In genomic region chr3:161222662-161223061, GRCh38 we compare ENCODE assay signal across 8 cellular contexts. TPM values are rescaled to one million over a fixed set of nuclear protein-coding genes. Genes with fewer than 3 reads are reported as not detected.
DNase-seq lines count a peak whose midpoint lies in the region; ATAC-seq, FAIRE-seq and TF ChIP-seq lines count a peak whose summit lies in the region.

No MANE protein-coding gene starts in this region.

- no peaks in the 10 kb centered on the region for H3K27me3 Mint-ChIP-seq in mesothelial cell of epicardium (ENCODE audit: low read depth)

- H4K20me1 ChIP-seq in K562 (replicated peaks; ENCODE audit: control insufficient read depth, insufficient read depth, low read length), result peaks cover 4% of the 10 kb centered on the region; the same call in 1 of the 2 replicates

- H3K4me3 Mint-ChIP-seq in mesothelial cell of epicardium, result peak overlapping the region; percentile 84

- H3K36me3 Mint-ChIP-seq in mesothelial cell of epicardium, result peaks cover 12% of the 10 kb centered on the region

- no peaks in the 10 kb centered on the region for H3K27me3 ChIP-seq in AG04450 (ENCODE audit: control insufficient read depth, insufficient read depth, low read length)
- no peaks in the 10 kb centered on the region for H3K27me3 ChIP-seq in K562 (ENCODE audit: control insufficient read depth in 2 of 2, insufficient read depth in 2 of 2, low read length in 2 of 2)

- H3K9me1 ChIP-seq in K562 (ENCODE audit: control insufficient read depth, insufficient read depth, low read length), result no peaks in the 10 kb centered on the region

- intact Hi-C loops in K562 (cut with micrococcal nuclease), result loop anchor here (5.0 kb wide), 1 partner anchor 775 kb away; the partner anchor contains the start of gene TRIM59

- peak overlapping the region; percentile 77 for H3K4me2 ChIP-seq in K562 (ENCODE audit: insufficient read depth, low read length)

- TF ChIP-seq POLR2A in K562 (conservative IDR thresholded peaks at IDR 0.05), result no peak

- ATAC-seq in K562 (peak; percentile 48), HG03280 (IDR thresholded peaks at IDR 0.05; ENCODE audit: unreplicated experiment) (no peak), GM19395 (IDR thresholded peaks at IDR 0.05; ENCODE audit: unreplicated experiment) (no peak)

- H3K4me3 ChIP-seq in AG04450 (ENCODE audit: low read depth, low read length) (peak overlapping the region; percentile 89), HEK293 (ENCODE audit: low read depth, low read length) (peak overlapping the region; percentile 97), K562 (peak overlapping the region; percentile 85)

- CTCF ChIA-PET in AG04450 (lab: Charles Lee), result interaction anchor here (0.6 to 1.4 kb wide), 6 partner anchors 17 to 186 kb away, joined by 3 to 12 read pairs (median 4); no protein-coding TSS in a partner anchor
- CTCF ChIA-PET in HEK293 (lab: Yijun Ruan, JAX), result interaction anchor here (0.6 to 0.9 kb wide), 2 partner anchors 16 to 243 kb away, joined by 3 read pairs; no protein-coding TSS in a partner anchor
- CTCF ChIA-PET in K562 (lab: Yijun Ruan, JAX; ENCODE audit: low intra/inter-chr PET ratio), result no interaction called here

- peaks cover 26% of the 10 kb centered on the region for H3K4me1 Mint-ChIP-seq in mesothelial cell of epicardium

- no peak overlapping the region for H2AFZ ChIP-seq in K562 (ENCODE audit: low read depth, low read length)

- H3K9me3 ChIP-seq in AG04450 (ENCODE audit: control insufficient read depth, insufficient read depth, low read length) (no peaks in the 10 kb centered on the region), HEK293 (ENCODE audit: control insufficient read depth, insufficient read depth, low read depth, low read length) (no peaks in the 10 kb centered on the region), K562 (replicated peaks; ENCODE audit: control insufficient read depth, insufficient read depth, low read depth, low read length) (no peaks in the 10 kb centered on the region)

- H3K79me2 ChIP-seq in K562 (ENCODE audit: control insufficient read depth, insufficient read depth, low read length), result peaks cover 64% of the 10 kb centered on the region

- no TSS peak for BruUV-seq in K562 (replicated peaks; lab: Mats Ljungman, UMichigan)

- H3K4me1 ChIP-seq in HEK293 (ENCODE audit: control insufficient read depth, insufficient read depth, low read length) (no peaks in the 10 kb centered on the region), K562 (replicated peaks in 1 of 2; ENCODE audit: control insufficient read depth in 2 of 2, insufficient read depth in 2 of 2, low read length in 2 of 2) (no peaks in the 10 kb centered on the region; a peak in 3 of 5 replicates)

- POLR2A ChIA-PET in AG04450 (lab: Yijun Ruan, JAX), result interaction anchor here (0.6 kb wide), 1 partner anchor 818 kb away, joined by 6 read pairs; no protein-coding TSS in a partner anchor
- POLR2A ChIA-PET in HEK293 (lab: Yijun Ruan, JAX), result interaction anchor here (0.7 to 1.2 kb wide), 3 partner anchors 12 to 201 kb away, joined by 3 to 5 read pairs (median 4); no protein-coding TSS in a partner anchor
- POLR2A ChIA-PET in K562 (lab: Yijun Ruan, JAX), result interaction anchor here (0.7 to 2.9 kb wide), 4 partner anchors 8 to 668 kb away, joined by 3 to 23 read pairs (median 6); no protein-coding TSS in a partner anchor

- TF ChIP-seq CTCF in AG04450 (IDR thresholded peaks at IDR 0.05; ENCODE audit: low read depth, low read length) (no peak), HEK293 (tag by site-specific recombination; IDR thresholded peaks at IDR 0.05) (no peak), K562 (IDR thresholded peaks at IDR 0.05 in 2 of 3, conservative IDR thresholded peaks at IDR 0.05 in 1 of 3; ENCODE audit: insufficient read depth in 2 of 3, low read depth in 1 of 3, low read length in 3 of 3) (no peak), mesothelial cell of epicardium (IDR thresholded peaks at IDR 0.05; ENCODE audit: unreplicated experiment) (no peak)

- TF ChIP-seq EP300 in K562 (IDR thresholded peaks at IDR 0.05; ENCODE audit: low read length), result no peak

- peaks cover 4% of the 10 kb centered on the region for H3K9me3 Mint-ChIP-seq in mesothelial cell of epicardium

- FAIRE-seq in K562 (lab: Jason Lieb, UNC), result no peak

- WGBS in K562 (ENCODE audit: insufficient coverage, low coverage, missing lambda C conversion rate), result 0% methylated on average over 2 of the region's 2 CpGs

- DNase-seq in AG04450 (ENCODE audit: low read depth, low spot score) (no peak), K562 (ENCODE audit: extremely low read depth in 1 of 4, low spot score in 3 of 4) (peak in 2 of 4 experiments; percentile 13 to 33), mesothelial cell of epicardium (ENCODE audit: low spot score in 2 of 2, unreplicated experiment in 2 of 2) (no peak), NCI-H2171 (lab: John Stamatoyannopoulos, UW) (no peak), kidney glomerular epithelial cell (lab: John Stamatoyannopoulos, UW) (no peak)

- no peak for TF ChIP-seq RAD21 in K562 (CRISPR knock-in tag; conservative IDR thresholded peaks at IDR 0.05 in 1 of 2, IDR thresholded peaks at IDR 0.05 in 1 of 2)

- peak overlapping the region; percentile 11 to 91; a peak in 3 of 4 replicates for H3K9ac ChIP-seq in K562 (ENCODE audit: insufficient read depth in 1 of 2, low read depth in 2 of 2, low read length in 2 of 2)

- H3K27ac ChIP-seq in AG04450 (ENCODE audit: low read depth, low read length), result no peak overlapping the region
- H3K27ac ChIP-seq in HEK293 (ENCODE audit: extremely low read depth, low read depth, low read length), result no peak overlapping the region
- H3K27ac ChIP-seq in K562 (ENCODE audit: extremely low read depth, low read depth, low read length), result peak overlapping the region; percentile 5; the same call in 2 of the 3 replicates

- in situ Hi-C loops in K562 (cut with MboI), result no loop called here

- H3K27ac Mint-ChIP-seq in mesothelial cell of epicardium, result no peak overlapping the region

- H3K36me3 ChIP-seq in HEK293 (ENCODE audit: control insufficient read depth in 2 of 2, insufficient read depth in 1 of 2, low read length in 2 of 2) (peaks cover 12 to 39% of the 10 kb centered on the region in 2 experiments), K562 (ENCODE audit: control insufficient read depth, insufficient read depth, low read length) (peaks cover 44% of the 10 kb centered on the region)

TF ChIP-seq in HEK293, 187 proteins besides CTCF, POLR2A, EP300 and RAD21:
- TF ChIP-seq ZNF311 (tag by site-specific recombination; IDR thresholded peaks at IDR 0.05; ENCODE audit: borderline replicate concordance), result no peak
- TF ChIP-seq PRDM1 (tag by site-specific recombination; IDR thresholded peaks at IDR 0.05), result peak; percentile 81
- TF ChIP-seq MZF1 (tag by site-specific recombination; IDR thresholded peaks at IDR 0.05; ENCODE audit: borderline replicate concordance), result no peak
- no peak for TF ChIP-seq ZNF560 (tag by site-specific recombination; IDR thresholded peaks at IDR 0.05; ENCODE audit: borderline replicate concordance)
- no peak for TF ChIP-seq SALL2 (tag by site-specific recombination; IDR thresholded peaks at IDR 0.05; ENCODE audit: borderline replicate concordance)
- TF ChIP-seq ZIC2 (tag by site-specific recombination; IDR thresholded peaks at IDR 0.05), result no peak
- no peak for TF ChIP-seq ZNF501 (tag by site-specific recombination; IDR thresholded peaks at IDR 0.05)

TF ChIP-seq in K562, 482 proteins besides CTCF, POLR2A, EP300 and RAD21 (continues in another document):
- no peak for TF ChIP-seq CCAR2 (IDR thresholded peaks at IDR 0.05; ENCODE audit: low read depth, low read length)
- no peak for TF ChIP-seq ZKSCAN8 (CRISPR knock-in tag; IDR thresholded peaks at IDR 0.05)
- no peak for TF ChIP-seq SPI1 (IDR thresholded peaks at IDR 0.05; ENCODE audit: borderline replicate concordance, low read depth, low read length)
- no peak for TF ChIP-seq E2F3 (CRISPR knock-in tag; IDR thresholded peaks at IDR 0.05)
- TF ChIP-seq, protein P1, sequence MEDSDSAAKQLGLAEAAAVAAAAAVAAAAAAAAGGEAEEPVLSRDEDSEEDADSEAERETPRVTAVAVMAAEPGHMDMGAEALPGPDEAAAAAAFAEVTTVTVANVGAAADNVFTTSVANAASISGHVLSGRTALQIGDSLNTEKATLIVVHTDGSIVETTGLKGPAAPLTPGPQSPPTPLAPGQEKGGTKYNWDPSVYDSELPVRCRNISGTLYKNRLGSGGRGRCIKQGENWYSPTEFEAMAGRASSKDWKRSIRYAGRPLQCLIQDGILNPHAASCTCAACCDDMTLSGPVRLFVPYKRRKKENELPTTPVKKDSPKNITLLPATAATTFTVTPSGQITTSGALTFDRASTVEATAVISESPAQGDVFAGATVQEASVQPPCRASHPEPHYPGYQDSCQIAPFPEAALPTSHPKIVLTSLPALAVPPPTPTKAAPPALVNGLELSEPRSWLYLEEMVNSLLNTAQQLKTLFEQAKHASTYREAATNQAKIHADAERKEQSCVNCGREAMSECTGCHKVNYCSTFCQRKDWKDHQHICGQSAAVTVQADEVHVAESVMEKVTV (CRISPR knock-in tag; IDR thresholded peaks at IDR 0.05), result no peak

RNA-seq across cellular contexts. Expression of gene NMD3, which starts 1.6 kb away (rescaled TPM):
- polyA plus RNA-seq in AG04450 (2011; rRNA removed), result 61.0 and 70.5 TPM in 2 replicates
- polyA minus RNA-seq in AG04450 (2011; rRNA and poly(A)+ RNA removed), result 62.8 and 76.1 TPM in 2 replicates
- 58.4 and 103 TPM in 2 replicates for total RNA-seq in K562 (2011; cell fraction: chromatin; rRNA removed; ENCODE audit: low replicate concordance)
- total RNA-seq in K562 (2011; cell fraction: nucleolus; rRNA removed), result 37.9 and 41.5 TPM in 2 replicates
- total RNA-seq in K562 (2011; cell fraction: nucleoplasm; rRNA removed), result 45.5 and 54.7 TPM in 2 replicates
- 60.3 and 63.5 TPM in 2 replicates for total RNA-seq in K562 (2014; rRNA removed)
- total RNA-seq in K562 (2014; rRNA removed; fragmentation: Illumina TruSeq; extraction: Trizol), result 121 and 133 TPM in 2 replicates
- total RNA-seq in K562 (2015; rRNA removed; fragmentation: Illumina TruSeq; extraction: Trizol), result 69.0 and 77.0 TPM in 2 replicates
- total RNA-seq in K562 (2021), result 105 and 111 TPM in 2 replicates
- 107 and 129 TPM in 2 replicates for polyA plus RNA-seq in K562 (2011; rRNA removed)
- 25.1 and 41.6 TPM in 2 replicates for polyA plus RNA-seq in K562 (2011; cell fraction: cytosol; rRNA removed)
- polyA plus RNA-seq in K562 (2011; cell fraction: nucleus; rRNA removed), result 39.7 and 55.4 TPM in 2 replicates
- 73.3 and 75.3 TPM in 2 replicates for polyA plus RNA-seq in K562 (2012)
- polyA plus RNA-seq in K562 (2014; fragmentation: Illumina TruSeq; extraction: Trizol), result 96.9 and 100 TPM in 2 replicates
- 100 to 1,000 TPM; 147 to 178 TPM for polyA plus RNA-seq in K562 (2014; fragmentation: Nextera tagmentation; extraction: Ambion mirVana)
- polyA plus RNA-seq in K562 (2014; rRNA removed), result 63.6 and 73.9 TPM in 2 replicates
- 248 and 292 TPM in 2 replicates for polyA minus RNA-seq in K562 (2011; rRNA and poly(A)+ RNA removed)
- polyA minus RNA-seq in K562 (2011; cell fraction: cytosol; rRNA and poly(A)+ RNA removed), result 69.3 and 87.1 TPM in 2 replicates
- polyA minus RNA-seq in K562 (2011; cell fraction: nucleus; rRNA and poly(A)+ RNA removed), result 50.4 and 91.6 TPM in 2 replicates
- 51.1 to 54.2 TPM (median 53.9 TPM) in 3 replicates for total RNA-seq in mesothelial cell of epicardium
